ENCODE assay signal across 17 cellular contexts in genomic region chr5:138606378-138606777, GRCh38. TPM values are rescaled to one million over a fixed set of nuclear protein-coding genes. Genes with fewer than 3 reads are reported as not detected.
DNase-seq lines count a peak whose midpoint lies in the region; ATAC-seq, FAIRE-seq and TF ChIP-seq lines count a peak whose summit lies in the region.
"Had no signal": no experiment of that assay in that cellular context is flagged by ENCODE, and none has a peak within 500 bp of the region (broad histone marks: within the 10 kb centered on the region; RNA-seq: fewer than 3 reads in every experiment).

No MANE protein-coding gene starts in this region.

- no peaks in the 10 kb centered on the region for H3K9me3 ChIP-seq in K562 (replicated peaks; ENCODE audit: control insufficient read depth, insufficient read depth, low read depth, low read length)
- no peaks in the 10 kb centered on the region for H3K9me3 ChIP-seq in lower lobe of right lung
- H3K9me3 ChIP-seq in gastroesophageal sphincter: no peaks in the 10 kb centered on the region
- H3K9me3 ChIP-seq: BE2C, Peyer's patch had no signal

- H3K27ac Mint-ChIP-seq in T-cell: no peak overlapping the region
- H3K27ac Mint-ChIP-seq: CD4-positive, alpha-beta T cell had no signal

- no peak for TF ChIP-seq RAD21 in K562 (CRISPR knock-in tag; conservative IDR thresholded peaks at IDR 0.05 in 1 of 2, IDR thresholded peaks at IDR 0.05 in 1 of 2)

- TF ChIP-seq CTCF in K562 (IDR thresholded peaks at IDR 0.05 in 2 of 3, conservative IDR thresholded peaks at IDR 0.05 in 1 of 3; ENCODE audit: insufficient read depth in 2 of 3, low read depth in 1 of 3, low read length in 3 of 3) (no peak), lower lobe of right lung (IDR thresholded peaks at IDR 0.05) (no peak), gastroesophageal sphincter (IDR thresholded peaks at IDR 0.05) (no peak)

- H3K4me3 ChIP-seq in K562 (no peak overlapping the region), lower lobe of right lung (no peak overlapping the region), gastroesophageal sphincter (no peak overlapping the region)
- H3K4me3 ChIP-seq: Peyer's patch had no signal

- H3K4me1 ChIP-seq in K562 (replicated peaks in 1 of 2; ENCODE audit: control insufficient read depth in 2 of 2, insufficient read depth in 2 of 2, low read length in 2 of 2): peaks cover 9 to 11% of the 10 kb centered on the region in 2 experiments; a peak in 4 of 5 replicates
- peaks cover 32% of the 10 kb centered on the region for H3K4me1 ChIP-seq in lower lobe of right lung
- peaks cover 0 to 21% (median 3%) of the 10 kb centered on the region in 3 donors for H3K4me1 ChIP-seq in gastroesophageal sphincter

- no peak overlapping the region for H3K9ac ChIP-seq in K562 (ENCODE audit: insufficient read depth in 1 of 2, low read depth in 2 of 2, low read length in 2 of 2)

- BruUV-seq in K562 (replicated peaks; lab: Mats Ljungman, UMichigan): no TSS peak

- CTCF ChIA-PET in K562 (lab: Yijun Ruan, JAX; ENCODE audit: low intra/inter-chr PET ratio) (no interaction called here), T-cell (lab: Charles Lee) (no interaction called here)

- TF ChIP-seq EP300 in K562 (IDR thresholded peaks at IDR 0.05; ENCODE audit: low read length) (no peak), gastroesophageal sphincter (IDR thresholded peaks at IDR 0.05) (no peak)

- WGBS in K562 (ENCODE audit: insufficient coverage, low coverage, missing lambda C conversion rate): 17% methylated on average over 3 of the region's 3 CpGs
- 20 to 93% methylated on average over 1 to 2 of the region's 3 CpGs for WGBS in gastroesophageal sphincter (ENCODE audit: low coverage in 1 of 2), 2 donors

- H3K27me3 ChIP-seq in K562 (ENCODE audit: control insufficient read depth in 2 of 2, insufficient read depth in 2 of 2, low read length in 2 of 2): peaks cover 12 to 15% of the 10 kb centered on the region in 2 experiments; a peak in 4 of 5 replicates
- no peaks in the 10 kb centered on the region for H3K27me3 ChIP-seq in lower lobe of right lung (ENCODE audit: low read depth)
- no peaks in the 10 kb centered on the region for H3K27me3 ChIP-seq in gastroesophageal sphincter
- H3K27me3 ChIP-seq: BE2C, Peyer's patch had no signal

- POLR2A ChIA-PET in K562 (lab: Yijun Ruan, JAX): no interaction called here
- POLR2A ChIA-PET in T-cell (lab: Charles Lee): no interaction called here

- H3K27me3 Mint-ChIP-seq in T-cell: peaks cover 39 to 49% of the 10 kb centered on the region in 2 donors

- intact Hi-C loops in K562 (cut with micrococcal nuclease): no loop called here
- intact Hi-C loops in lower lobe of right lung (cut with DNase I): no loop called here

- in situ Hi-C loops in K562 (cut with MboI): no loop called here

- H3K4me2 ChIP-seq in K562 (ENCODE audit: insufficient read depth, low read length): no peak overlapping the region

- H3K79me2 ChIP-seq in K562 (ENCODE audit: control insufficient read depth, insufficient read depth, low read length): no peaks in the 10 kb centered on the region

- DNase-seq in NCI-H2227 (lab: John Stamatoyannopoulos, UW; ENCODE audit: unreplicated experiment) (peak; percentile 14), K562 (ENCODE audit: extremely low read depth in 1 of 4, low spot score in 3 of 4) (no peak), lower lobe of right lung (no peak), retina (peak; percentile 36), HPDE6-E6E7 (ENCODE audit: extremely low spot score) (no peak), T-cell (no peak)
- DNase-seq: BE2C; CD4-positive, alpha-beta T cell; KBM-7; NCI-H1436; NCI-H2029 treated with DMSO at 0.1 percent for 48 hours; NCI-H524 treated with DMSO at 0.1 percent for 48 hours; Peyer's patch had no signal

- ATAC-seq in K562 (no peak), lower lobe of right lung (no peak), gastroesophageal sphincter (no peak), GM18873 (IDR thresholded peaks at IDR 0.05; ENCODE audit: low FRiP score, unreplicated experiment) (no peak), T-cell (replicated peaks in 1 of 4) (no peak)
- ATAC-seq: HCT116, Right ventricle myocardium inferior had no signal

- no peaks in the 10 kb centered on the region for H3K36me3 Mint-ChIP-seq in T-cell

- no peak overlapping the region for H3K4me3 Mint-ChIP-seq in T-cell
- H3K4me3 Mint-ChIP-seq: CD4-positive, alpha-beta T cell had no signal

- H4K20me1 ChIP-seq in K562 (replicated peaks; ENCODE audit: control insufficient read depth, insufficient read depth, low read length): no peaks in the 10 kb centered on the region

- H3K36me3 ChIP-seq in K562 (ENCODE audit: control insufficient read depth, insufficient read depth, low read length) (no peaks in the 10 kb centered on the region), lower lobe of right lung (no peaks in the 10 kb centered on the region), gastroesophageal sphincter (no peaks in the 10 kb centered on the region)
- H3K36me3 ChIP-seq: BE2C, Peyer's patch had no signal

- no peaks in the 10 kb centered on the region for H3K9me3 Mint-ChIP-seq in T-cell
- H3K9me3 Mint-ChIP-seq: CD4-positive, alpha-beta T cell had no signal

- no peak for TF ChIP-seq POLR2A in K562 (conservative IDR thresholded peaks at IDR 0.05)
- no peak for TF ChIP-seq POLR2A in gastroesophageal sphincter (IDR thresholded peaks at IDR 0.05)

- peaks cover 12 to 13% (median 13%) of the 10 kb centered on the region in 3 donors for H3K4me1 Mint-ChIP-seq in T-cell

- no peak for FAIRE-seq in K562 (lab: Jason Lieb, UNC)

- no peaks in the 10 kb centered on the region for H3K9me1 ChIP-seq in K562 (ENCODE audit: control insufficient read depth, insufficient read depth, low read length)

- H3K27ac ChIP-seq in K562 (ENCODE audit: extremely low read depth, low read depth, low read length) (no peak overlapping the region), lower lobe of right lung (peak overlapping the region; percentile 49), gastroesophageal sphincter (no peak overlapping the region)
- H3K27ac ChIP-seq: Peyer's patch had no signal

- no peak overlapping the region for H2AFZ ChIP-seq in K562 (ENCODE audit: low read depth, low read length)

TF ChIP-seq in K562, 482 proteins besides CTCF, POLR2A, EP300 and RAD21:
- TF ChIP-seq RFX1 (IDR thresholded peaks at IDR 0.05) (peak; percentile 55), WHSC1 (IDR thresholded peaks at IDR 0.05; ENCODE audit: low read length) (no peak)

RNA-seq across cellular contexts. Expression of gene HSPA9, which starts 31.2 kb away (rescaled TPM):
- total RNA-seq in K562 (2011; cell fraction: chromatin; rRNA removed; ENCODE audit: low replicate concordance): 389 and 542 TPM in 2 replicates
- total RNA-seq in K562 (2011; cell fraction: nucleolus; rRNA removed): 228 and 277 TPM in 2 replicates
- 287 and 329 TPM in 2 replicates for total RNA-seq in K562 (2011; cell fraction: nucleoplasm; rRNA removed)
- 482 and 583 TPM in 2 replicates for total RNA-seq in K562 (2014; rRNA removed)
- 548 and 597 TPM in 2 replicates for total RNA-seq in K562 (2014; rRNA removed; fragmentation: Illumina TruSeq; extraction: Trizol)
- 522 and 545 TPM in 2 replicates for total RNA-seq in K562 (2015; rRNA removed; fragmentation: Illumina TruSeq; extraction: Trizol)
- total RNA-seq in K562 (2021): 481 and 498 TPM in 2 replicates
- polyA plus RNA-seq in K562 (2011; rRNA removed): 296 and 361 TPM in 2 replicates
- 229 and 239 TPM in 2 replicates for polyA plus RNA-seq in K562 (2011; cell fraction: cytosol; rRNA removed)
- polyA plus RNA-seq in K562 (2011; cell fraction: nucleus; rRNA removed): 225 and 240 TPM in 2 replicates
- polyA plus RNA-seq in K562 (2012): 333 and 576 TPM in 2 replicates
- 474 and 552 TPM in 2 replicates for polyA plus RNA-seq in K562 (2014; fragmentation: Illumina TruSeq; extraction: Trizol)
- 100 to 1,000 TPM; 195 to 294 TPM for polyA plus RNA-seq in K562 (2014; fragmentation: Nextera tagmentation; extraction: Ambion mirVana)
- 514 and 537 TPM in 2 replicates for polyA plus RNA-seq in K562 (2014; rRNA removed)
- 500 and 528 TPM in 2 replicates for polyA minus RNA-seq in K562 (2011; rRNA and poly(A)+ RNA removed)
- polyA minus RNA-seq in K562 (2011; cell fraction: cytosol; rRNA and poly(A)+ RNA removed): 329 and 345 TPM in 2 replicates
- 149 and 198 TPM in 2 replicates for polyA minus RNA-seq in K562 (2011; cell fraction: nucleus; rRNA and poly(A)+ RNA removed)
- 148 TPM for total RNA-seq in lower lobe of right lung
- total RNA-seq in gastroesophageal sphincter: 100 to 1,000 TPM; 201 to 367 (median 267) TPM
- total RNA-seq in T-cell: 100 to 1,000 TPM; 148 to 299 (median 162) TPM

Comparison
In these comparisons a context has a peak if more than half of its experiments do, and no peak if none do; other contexts are left out.
1. DNase-seq: peak in NCI-H2227 (single experiment) and retina (single experiment); none in K562 (0 of 4), lower lobe of right lung (single experiment), HPDE6-E6E7 (single experiment) and T-cell (0 of 34).